ENCODE assay signal across 25 cellular contexts in the genomic region with DNA sequence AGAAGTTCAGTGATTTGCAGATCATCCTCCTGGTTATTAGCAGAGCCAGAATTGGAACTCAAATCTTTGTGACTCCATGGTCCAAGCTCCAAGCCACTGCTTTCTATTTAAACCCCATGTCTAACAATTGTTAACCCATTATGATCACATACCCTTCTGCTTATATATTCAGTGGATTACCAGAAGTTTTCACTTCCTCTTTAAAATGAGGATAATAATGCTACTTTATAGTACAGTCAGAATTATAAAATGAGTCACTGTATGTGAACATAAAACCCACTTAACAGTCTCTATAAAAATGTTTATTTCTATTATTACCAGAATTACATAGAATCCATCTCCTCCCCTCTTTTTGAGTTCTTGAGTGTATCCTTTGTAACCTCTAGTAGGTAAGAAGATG.
"Had no signal": no experiment of that assay in that cellular context is flagged by ENCODE, and none has a peak within 500 bp of the region (broad histone marks: within the 10 kb centered on the region; RNA-seq: fewer than 3 reads in every experiment).

No MANE protein-coding gene starts in this region.

- H3K4me3 ChIP-seq: esophagus muscularis mucosa, heart right ventricle, neural progenitor cell, suprapubic skin, tibial artery, upper lobe of right lung had no signal

- H3K27ac ChIP-seq: esophagus muscularis mucosa, foreskin keratinocyte, heart right ventricle, neural progenitor cell, parathyroid adenoma, suprapubic skin, tibial artery, upper lobe of right lung had no signal

- H3K79me2 ChIP-seq: parathyroid adenoma had no signal

- H3K4me1 Mint-ChIP-seq: central memory CD8-positive, alpha-beta T cell; endodermal cell; neural progenitor cell had no signal

- H3K27me3 ChIP-seq: esophagus muscularis mucosa, foreskin keratinocyte, heart right ventricle, neural progenitor cell, suprapubic skin, tibial artery, upper lobe of right lung had no signal

- H3K27ac Mint-ChIP-seq: activated naive CD4-positive, alpha-beta T cell treated with anti-CD3 and anti-CD28 coated beads, Interleukin-2, amount 50 U/mL, for 72 hours; activated T-cell treated with anti-CD3 and anti-CD28 coated beads, Interleukin-2, amount 50 U/mL, for 72 hours; dendritic cell treated with granulocyte-macrophage colony-stimulating factor and Interleukin-4, amounts not matched to agents 40 ng/mL and 50 ng/mL, for 4 days; endodermal cell; natural killer cell; neural progenitor cell had no signal

- H3K36me3 ChIP-seq: esophagus muscularis mucosa, heart right ventricle, neural progenitor cell, suprapubic skin, tibial artery, upper lobe of right lung had no signal

- DNase-seq: activated CD4-positive, alpha-beta T cell treated with anti-CD3 and anti-CD28 coated beads for 4 hours; activated CD4-positive, alpha-beta T cell treated with anti-CD3 and anti-CD28 coated beads, Interleukin-2, amount 50 U/mL, for 4 hours; activated CD4-positive, CD25-positive, alpha-beta regulatory T cell; activated naive CD4-positive, alpha-beta T cell; activated T-cell treated with anti-CD3 and anti-CD28 coated beads for 4 hours; activated T-cell treated with anti-CD3 and anti-CD28 coated beads, Interleukin-2, amount 50 U/mL, for 72 hours; endodermal cell; foreskin keratinocyte; heart right ventricle; mesenchymal stem cell; natural killer cell; occipital lobe; right cardiac atrium; stimulated activated CD4-positive, alpha-beta T cell treated with anti-CD3 and anti-CD28 coated beads, Interleukin-15, amount 100 ng/mL, for 24 hours; stimulated activated CD4-positive, alpha-beta T cell treated with anti-CD3 and anti-CD28 coated beads, Interleukin-2, amount 100 ng/mL, for 24 hours; stimulated activated naive CD4-positive, alpha-beta T cell; tibial artery; upper lobe of right lung had no signal

- H2AFZ ChIP-seq: neural progenitor cell, parathyroid adenoma had no signal

- H3K4me3 Mint-ChIP-seq: activated T-cell treated with anti-CD3 and anti-CD28 coated beads, Interleukin-2, amount 50 U/mL, for 72 hours; central memory CD8-positive, alpha-beta T cell; dendritic cell treated with granulocyte-macrophage colony-stimulating factor and Interleukin-4, amounts not matched to agents 40 ng/mL and 50 ng/mL, for 4 days; endodermal cell; natural killer cell; neural progenitor cell had no signal

- ATAC-seq: activated naive CD4-positive, alpha-beta T cell treated with anti-CD3 and anti-CD28 coated beads, Interleukin-2, amount 50 U/mL, for 72 hours; activated T-cell treated with anti-CD3 and anti-CD28 coated beads, Interleukin-2, amount 50 U/mL, for 72 hours; foreskin keratinocyte; heart right ventricle; natural killer cell; right cardiac atrium; upper lobe of right lung had no signal

- H3K36me3 Mint-ChIP-seq: natural killer cell had no signal

- H3K4me1 ChIP-seq: esophagus muscularis mucosa, foreskin keratinocyte, heart right ventricle, neural progenitor cell, parathyroid adenoma, suprapubic skin, tibial artery, upper lobe of right lung had no signal

- H3K9me3 ChIP-seq: esophagus muscularis mucosa, suprapubic skin, tibial artery, upper lobe of right lung had no signal

- H3K27me3 Mint-ChIP-seq: central memory CD8-positive, alpha-beta T cell; dendritic cell treated with granulocyte-macrophage colony-stimulating factor and Interleukin-4, amounts not matched to agents 40 ng/mL and 50 ng/mL, for 4 days had no signal
